Comparison of ENCODE assay signal across 8 cellular contexts in the genomic region with DNA sequence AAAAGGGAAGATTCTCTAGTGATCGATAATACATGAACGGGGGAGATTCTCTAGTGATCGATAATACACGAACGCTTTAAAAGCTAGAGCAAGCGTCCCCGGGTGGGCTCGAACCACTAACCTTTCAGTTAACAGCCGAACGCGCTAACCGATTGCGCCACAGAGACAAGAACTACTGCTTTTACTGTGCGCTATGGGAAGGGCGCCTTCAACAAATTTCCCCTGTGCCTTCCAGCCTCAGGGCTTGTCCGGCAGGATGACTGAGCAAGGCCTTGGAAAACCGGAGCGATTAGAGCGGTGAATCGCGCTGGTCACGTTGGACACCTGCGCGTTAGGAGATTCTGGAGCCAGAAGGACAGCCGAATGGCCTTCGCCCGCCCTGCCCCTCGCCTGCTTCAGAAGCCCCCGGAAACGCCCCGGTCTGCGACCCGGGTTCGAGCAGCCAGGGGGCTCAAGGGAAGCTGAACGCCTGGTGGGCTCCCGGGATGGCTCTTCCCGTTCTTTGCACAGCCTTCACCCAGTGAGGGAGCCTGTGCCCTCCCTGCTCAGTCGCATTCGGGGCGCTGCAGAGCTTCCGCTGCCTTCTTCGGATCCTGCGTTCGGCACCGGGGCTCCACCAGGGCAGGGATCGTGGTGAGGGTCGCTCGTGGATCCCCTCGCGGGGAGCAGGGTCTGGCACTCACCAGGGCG.
DNase-seq lines count a peak whose midpoint lies in the region; ATAC-seq and TF ChIP-seq lines count a peak whose summit lies in the region.
"Not testable (repeated sequence)": the region's sequence is repeated elsewhere in the genome, so short reads cannot be mapped to it uniquely, and the experiment has no call there.

No MANE protein-coding gene starts in this region.

- H3K9ac ChIP-seq in HUES6 (ENCODE audit: low read length) = peak overlapping the region; percentile 55

- H3K27me3 Mint-ChIP-seq in CD14-positive monocyte (ENCODE audit: low read depth in 3 of 3) = peaks cover 13 to 28% (median 17%) of the 10 kb centered on the region in 3 donors
- H3K27me3 Mint-ChIP-seq in activated CD8-positive, alpha-beta T cell treated with anti-CD3 and anti-CD28 coated beads for 36 hours; endothelial cell (ENCODE audit: unreplicated experiment); natural killer cell treated with Interleukin-12 subunit alpha and Interleukin-12 subunit beta and Interleukin-15 and Interleukin-18, amount 100 ng/mL, for 72 hours: not testable (repeated sequence)

- CTCF ChIA-PET in activated CD8-positive, alpha-beta T cell treated with anti-CD3 and anti-CD28 coated beads for 36 hours (lab: Charles Lee) = not testable (repeated sequence)

- not testable (repeated sequence) for H3K9me3 ChIP-seq in HUES6 (ENCODE audit: control insufficient read depth, insufficient read depth, low read depth, low read length)

- H3K27ac ChIP-seq in HUES6 (ENCODE audit: low read depth, low read length) = not testable (repeated sequence)

- H3K4me1 ChIP-seq in HUES6 (ENCODE audit: control insufficient read depth, insufficient read depth, low read length) = not testable (repeated sequence)

- not testable (repeated sequence) for DNase-seq in CD14-positive monocyte (ENCODE audit: low spot score); natural killer cell treated with Interleukin-12 subunit alpha and Interleukin-12 subunit beta and Interleukin-15 and Interleukin-18, amount 100 ng/mL, for 72 hours (ENCODE audit: low spot score)
- DNase-seq in activated CD8-positive, alpha-beta T cell treated with anti-CD3 and anti-CD28 coated beads for 36 hours = peak; percentile 56
- DNase-seq in amniotic epithelial cell (ENCODE audit: low read depth) (peak; percentile 37), endothelial cell (ENCODE audit: low spot score) (peak; percentile 27)
- DNase-seq in stimulated activated CD4-positive, alpha-beta T cell treated with anti-CD3 and anti-CD28 coated beads, Interleukin-4, amount 100 ng/mL, for 1 hour = peak; percentile 17

- TF ChIP-seq CTCF in CD14-positive monocyte (IDR thresholded peaks at IDR 0.05); activated CD8-positive, alpha-beta T cell treated with anti-CD3 and anti-CD28 coated beads for 36 hours (IDR thresholded peaks at IDR 0.05); endothelial cell (IDR thresholded peaks at IDR 0.05; ENCODE audit: unreplicated experiment): not testable (repeated sequence)

- POLR2A ChIA-PET in activated CD8-positive, alpha-beta T cell treated with anti-CD3 and anti-CD28 coated beads for 36 hours (lab: Charles Lee) = not testable (repeated sequence)

- peak; percentile 60 for ATAC-seq in activated CD8-positive, alpha-beta T cell treated with anti-CD3 and anti-CD28 coated beads for 36 hours
- ATAC-seq in natural killer cell treated with Interleukin-12 subunit alpha and Interleukin-12 subunit beta and Interleukin-15 and Interleukin-18, amount 100 ng/mL, for 72 hours = not testable (repeated sequence)

- not testable (repeated sequence) for H3K36me3 ChIP-seq in HUES6 (ENCODE audit: control insufficient read depth, insufficient read depth, low read length)

- H3K4me1 Mint-ChIP-seq in CD14-positive monocyte; activated CD8-positive, alpha-beta T cell treated with anti-CD3 and anti-CD28 coated beads for 36 hours (ENCODE audit: low read depth); endothelial cell (ENCODE audit: unreplicated experiment); natural killer cell treated with Interleukin-12 subunit alpha and Interleukin-12 subunit beta and Interleukin-15 and Interleukin-18, amount 100 ng/mL, for 72 hours (ENCODE audit: low read depth in 2 of 2): not testable (repeated sequence)

- H3K27ac Mint-ChIP-seq in CD14-positive monocyte; endothelial cell (ENCODE audit: unreplicated experiment): not testable (repeated sequence)
- peak overlapping the region; percentile 68 for H3K27ac Mint-ChIP-seq in activated CD8-positive, alpha-beta T cell treated with anti-CD3 and anti-CD28 coated beads for 36 hours
- peak overlapping the region in 1 of 2 donors; percentile 67 for H3K27ac Mint-ChIP-seq in natural killer cell treated with Interleukin-12 subunit alpha and Interleukin-12 subunit beta and Interleukin-15 and Interleukin-18, amount 100 ng/mL, for 72 hours

- H3K4me3 ChIP-seq in HUES6 (ENCODE audit: low read depth, low read length) (peak overlapping the region; percentile 62), iPS-11a (ENCODE audit: low read depth, low read length) (peak overlapping the region; percentile 35)

- peak overlapping the region; percentile 75 to 89 for H3K4me3 Mint-ChIP-seq in CD14-positive monocyte
- peak overlapping the region; percentile 74 for H3K4me3 Mint-ChIP-seq in activated CD8-positive, alpha-beta T cell treated with anti-CD3 and anti-CD28 coated beads for 36 hours
- peak overlapping the region; percentile 86 for H3K4me3 Mint-ChIP-seq in endothelial cell (ENCODE audit: unreplicated experiment)
- H3K4me3 Mint-ChIP-seq in natural killer cell treated with Interleukin-12 subunit alpha and Interleukin-12 subunit beta and Interleukin-15 and Interleukin-18, amount 100 ng/mL, for 72 hours = peak overlapping the region; percentile 68

- intact Hi-C loops in CD14-positive monocyte (cut with micrococcal nuclease); activated CD8-positive, alpha-beta T cell treated with anti-CD3 and anti-CD28 coated beads for 36 hours (cut with micrococcal nuclease): not testable (repeated sequence)

- not testable (repeated sequence) for H3K27me3 ChIP-seq in HUES6 (ENCODE audit: control insufficient read depth, insufficient read depth, low read length)

- H3K9me3 Mint-ChIP-seq in CD14-positive monocyte; activated CD8-positive, alpha-beta T cell treated with anti-CD3 and anti-CD28 coated beads for 36 hours; endothelial cell (ENCODE audit: unreplicated experiment); natural killer cell treated with Interleukin-12 subunit alpha and Interleukin-12 subunit beta and Interleukin-15 and Interleukin-18, amount 100 ng/mL, for 72 hours: not testable (repeated sequence)

- not testable (repeated sequence) for H3K36me3 Mint-ChIP-seq in CD14-positive monocyte; activated CD8-positive, alpha-beta T cell treated with anti-CD3 and anti-CD28 coated beads for 36 hours (ENCODE audit: low read depth); endothelial cell (ENCODE audit: low read depth, unreplicated experiment); natural killer cell treated with Interleukin-12 subunit alpha and Interleukin-12 subunit beta and Interleukin-15 and Interleukin-18, amount 100 ng/mL, for 72 hours
